ENCODE assay signal across 1 cellular context in the genomic region with DNA sequence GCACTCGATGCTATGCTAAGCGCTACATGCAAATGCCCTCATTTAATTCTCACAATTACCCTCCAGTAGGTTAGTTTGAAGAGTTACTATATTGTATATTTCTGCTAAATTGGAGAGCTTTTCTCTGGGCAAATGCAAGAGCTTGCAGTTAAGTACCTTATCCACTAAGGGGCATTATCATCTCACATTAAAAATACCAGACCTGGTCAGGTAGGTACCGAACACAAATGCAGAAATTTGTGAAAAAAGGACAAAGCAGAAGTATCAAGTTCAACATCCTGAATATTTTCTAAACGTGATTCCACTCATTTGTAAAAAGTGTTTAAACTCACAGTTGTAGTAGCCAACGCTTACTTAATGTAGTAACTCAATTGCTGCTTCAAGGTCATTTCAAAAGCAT.
TF ChIP-seq lines count a peak whose summit lies in the region.

No MANE protein-coding gene starts in this region.

TF ChIP-seq in GM23338, 12 proteins besides CTCF, POLR2A, EP300 and RAD21 (continued from another document):
- TF ChIP-seq, protein P1, sequence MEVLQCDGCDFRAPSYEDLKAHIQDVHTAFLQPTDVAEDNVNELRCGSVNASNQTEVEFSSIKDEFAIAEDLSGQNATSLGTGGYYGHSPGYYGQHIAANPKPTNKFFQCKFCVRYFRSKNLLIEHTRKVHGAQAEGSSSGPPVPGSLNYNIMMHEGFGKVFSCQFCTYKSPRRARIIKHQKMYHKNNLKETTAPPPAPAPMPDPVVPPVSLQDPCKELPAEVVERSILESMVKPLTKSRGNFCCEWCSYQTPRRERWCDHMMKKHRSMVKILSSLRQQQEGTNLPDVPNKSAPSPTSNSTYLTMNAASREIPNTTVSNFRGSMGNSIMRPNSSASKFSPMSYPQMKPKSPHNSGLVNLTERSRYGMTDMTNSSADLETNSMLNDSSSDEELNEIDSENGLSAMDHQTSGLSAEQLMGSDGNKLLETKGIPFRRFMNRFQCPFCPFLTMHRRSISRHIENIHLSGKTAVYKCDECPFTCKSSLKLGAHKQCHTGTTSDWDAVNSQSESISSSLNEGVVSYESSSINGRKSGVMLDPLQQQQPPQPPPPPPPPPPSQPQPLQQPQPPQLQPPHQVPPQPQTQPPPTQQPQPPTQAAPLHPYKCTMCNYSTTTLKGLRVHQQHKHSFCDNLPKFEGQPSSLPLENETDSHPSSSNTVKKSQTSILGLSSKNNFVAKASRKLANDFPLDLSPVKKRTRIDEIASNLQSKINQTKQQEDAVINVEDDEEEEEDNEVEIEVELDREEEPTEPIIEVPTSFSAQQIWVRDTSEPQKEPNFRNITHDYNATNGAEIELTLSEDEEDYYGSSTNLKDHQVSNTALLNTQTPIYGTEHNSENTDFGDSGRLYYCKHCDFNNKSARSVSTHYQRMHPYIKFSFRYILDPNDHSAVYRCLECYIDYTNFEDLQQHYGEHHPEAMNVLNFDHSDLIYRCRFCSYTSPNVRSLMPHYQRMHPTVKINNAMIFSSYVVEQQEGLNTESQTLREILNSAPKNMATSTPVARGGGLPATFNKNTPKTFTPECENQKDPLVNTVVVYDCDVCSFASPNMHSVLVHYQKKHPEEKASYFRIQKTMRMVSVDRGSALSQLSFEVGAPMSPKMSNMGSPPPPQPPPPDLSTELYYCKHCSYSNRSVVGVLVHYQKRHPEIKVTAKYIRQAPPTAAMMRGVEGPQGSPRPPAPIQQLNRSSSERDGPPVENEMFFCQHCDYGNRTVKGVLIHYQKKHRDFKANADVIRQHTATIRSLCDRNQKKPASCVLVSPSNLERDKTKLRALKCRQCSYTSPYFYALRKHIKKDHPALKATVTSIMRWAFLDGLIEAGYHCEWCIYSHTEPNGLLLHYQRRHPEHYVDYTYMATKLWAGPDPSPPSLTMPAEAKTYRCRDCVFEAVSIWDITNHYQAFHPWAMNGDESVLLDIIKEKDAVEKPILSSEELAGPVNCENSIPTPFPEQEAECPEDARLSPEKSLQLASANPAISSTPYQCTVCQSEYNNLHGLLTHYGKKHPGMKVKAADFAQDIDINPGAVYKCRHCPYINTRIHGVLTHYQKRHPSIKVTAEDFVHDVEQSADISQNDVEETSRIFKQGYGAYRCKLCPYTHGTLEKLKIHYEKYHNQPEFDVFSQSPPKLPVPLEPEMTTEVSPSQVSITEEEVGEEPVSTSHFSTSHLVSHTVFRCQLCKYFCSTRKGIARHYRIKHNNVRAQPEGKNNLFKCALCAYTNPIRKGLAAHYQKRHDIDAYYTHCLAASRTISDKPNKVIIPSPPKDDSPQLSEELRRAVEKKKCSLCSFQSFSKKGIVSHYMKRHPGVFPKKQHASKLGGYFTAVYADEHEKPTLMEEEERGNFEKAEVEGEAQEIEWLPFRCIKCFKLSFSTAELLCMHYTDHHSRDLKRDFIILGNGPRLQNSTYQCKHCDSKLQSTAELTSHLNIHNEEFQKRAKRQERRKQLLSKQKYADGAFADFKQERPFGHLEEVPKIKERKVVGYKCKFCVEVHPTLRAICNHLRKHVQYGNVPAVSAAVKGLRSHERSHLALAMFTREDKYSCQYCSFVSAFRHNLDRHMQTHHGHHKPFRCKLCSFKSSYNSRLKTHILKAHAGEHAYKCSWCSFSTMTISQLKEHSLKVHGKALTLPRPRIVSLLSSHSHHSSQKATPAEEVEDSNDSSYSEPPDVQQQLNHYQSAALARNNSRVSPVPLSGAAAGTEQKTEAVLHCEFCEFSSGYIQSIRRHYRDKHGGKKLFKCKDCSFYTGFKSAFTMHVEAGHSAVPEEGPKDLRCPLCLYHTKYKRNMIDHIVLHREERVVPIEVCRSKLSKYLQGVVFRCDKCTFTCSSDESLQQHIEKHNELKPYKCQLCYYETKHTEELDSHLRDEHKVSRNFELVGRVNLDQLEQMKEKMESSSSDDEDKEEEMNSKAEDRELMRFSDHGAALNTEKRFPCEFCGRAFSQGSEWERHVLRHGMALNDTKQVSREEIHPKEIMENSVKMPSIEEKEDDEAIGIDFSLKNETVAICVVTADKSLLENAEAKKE (CRISPR knock-in tag; IDR thresholded peaks at IDR 0.05) = no peak
TF ChIP-seq in GM23338: peak in this region for 0.
